ENCODE assay signal across 9 cellular contexts in genomic region chr17:28426081-28426519, GRCh38. TPM values are rescaled to one million over a fixed set of nuclear protein-coding genes. Genes with fewer than 3 reads are reported as not detected.
DNase-seq lines count a peak whose midpoint lies in the region; ATAC-seq, FAIRE-seq and TF ChIP-seq lines count a peak whose summit lies in the region.
"Had no signal": no experiment of that assay in that cellular context is flagged by ENCODE, and none has a peak within 500 bp of the region (broad histone marks: within the 10 kb centered on the region; RNA-seq: fewer than 3 reads in every experiment).

No MANE protein-coding gene starts in this region.

- H3K36me3 ChIP-seq in brain microvascular endothelial cell (replicated peaks), result no peaks in the 10 kb centered on the region
- H3K36me3 ChIP-seq in mucosa of descending colon (ENCODE audit: low read depth), result no peaks in the 10 kb centered on the region

- in situ Hi-C loops in brain microvascular endothelial cell (cut with HindIII; ENCODE audit: low pct_ligation_motif_present, low sequenced_read_pairs), result no loop called here

- H3K27ac ChIP-seq in brain microvascular endothelial cell, result no peak overlapping the region

- ATAC-seq in mucosa of descending colon, result peak; percentile 75
- no peak for ATAC-seq in GM19351 (IDR thresholded peaks at IDR 0.05; ENCODE audit: unreplicated experiment)
- no peak for ATAC-seq in GM21390 (IDR thresholded peaks at IDR 0.05; ENCODE audit: unreplicated experiment)

- intact Hi-C loops in mucosa of descending colon (cut with DNase I, micrococcal nuclease), result no loop called here

- peak; percentile 51 for DNase-seq in D341Med (ENCODE audit: low spot score)
- peak; percentile 29 for DNase-seq in HTR-8/SVneo (ENCODE audit: insufficient read length, low spot score)
- no peak for DNase-seq in brain microvascular endothelial cell
- DNase-seq in mucosa of descending colon, result peak in 2 of 3 donors; percentile 33 to 44
- DNase-seq in stimulated activated CD8-positive, alpha-beta memory T cell treated with anti-CD3 and anti-CD28 coated beads, Interleukin-4, amount 100 ng/mL, for 48 hours, result no peak
- no peak for DNase-seq in NCI-H2081 treated with DMSO at 0.1 percent for 48 hours (lab: John Stamatoyannopoulos, UW)
- DNase-seq: occipital lobe had no signal

- FAIRE-seq in HTR-8/SVneo (lab: Jason Lieb, UNC), result no peak

- no peaks in the 10 kb centered on the region for H3K9me3 ChIP-seq in mucosa of descending colon

- no peaks in the 10 kb centered on the region for H3K4me1 ChIP-seq in mucosa of descending colon (ENCODE audit: low read depth)

- no peak overlapping the region for H3K4me3 ChIP-seq in brain microvascular endothelial cell (ENCODE audit: low read depth, low read length)
- H3K4me3 ChIP-seq in mucosa of descending colon, result no peak overlapping the region

- TF ChIP-seq CTCF in brain microvascular endothelial cell (IDR thresholded peaks at IDR 0.05; ENCODE audit: low read depth, low read length, missing control alignments) (peak; percentile 67), mucosa of descending colon (IDR thresholded peaks at IDR 0.05) (no peak)

- H3K27me3 ChIP-seq in brain microvascular endothelial cell (replicated peaks), result no peaks in the 10 kb centered on the region

RNA-seq across cellular contexts. Expression of gene SLC46A1, which starts 20.1 kb away (rescaled TPM):
- total RNA-seq in mucosa of descending colon, result 1 to 10 TPM; 4.2 to 10.0 (median 8.6) TPM

RNA-seq across cellular contexts. Expression of gene SLC13A2, which starts 47.3 kb away (rescaled TPM):
- total RNA-seq in mucosa of descending colon, result 10 to 100 TPM; 14.9 to 87.0 (median 17.1) TPM
- total RNA-seq: occipital lobe had no signal

RNA-seq across cellular contexts. Expression of gene SARM1, which starts 54.6 kb away (rescaled TPM):
- total RNA-seq in mucosa of descending colon, result 10 to 100 TPM; 12.8 to 16.4 (median 15.0) TPM

RNA-seq across cellular contexts. Expression of gene VTN, which starts 56.0 kb away (rescaled TPM):
- total RNA-seq in mucosa of descending colon, result under 1 TPM; 0.23 to 0.39 (median 0.35) TPM

Comparison
In these comparisons a context has a peak if more than half of its experiments do, and no peak if none do; other contexts are left out.
1. DNase-seq: peak in D341Med (single experiment), HTR-8/SVneo (single experiment) and mucosa of descending colon (2 of 3); none in brain microvascular endothelial cell (single experiment), stimulated activated CD8-positive, alpha-beta memory T cell treated with anti-CD3 and anti-CD28 coated beads, Interleukin-4, amount 100 ng/mL, for 48 hours (single experiment) and NCI-H2081 treated with DMSO at 0.1 percent for 48 hours (single experiment).